Comparison of ENCODE assay signal across 8 cellular contexts in the genomic region with DNA sequence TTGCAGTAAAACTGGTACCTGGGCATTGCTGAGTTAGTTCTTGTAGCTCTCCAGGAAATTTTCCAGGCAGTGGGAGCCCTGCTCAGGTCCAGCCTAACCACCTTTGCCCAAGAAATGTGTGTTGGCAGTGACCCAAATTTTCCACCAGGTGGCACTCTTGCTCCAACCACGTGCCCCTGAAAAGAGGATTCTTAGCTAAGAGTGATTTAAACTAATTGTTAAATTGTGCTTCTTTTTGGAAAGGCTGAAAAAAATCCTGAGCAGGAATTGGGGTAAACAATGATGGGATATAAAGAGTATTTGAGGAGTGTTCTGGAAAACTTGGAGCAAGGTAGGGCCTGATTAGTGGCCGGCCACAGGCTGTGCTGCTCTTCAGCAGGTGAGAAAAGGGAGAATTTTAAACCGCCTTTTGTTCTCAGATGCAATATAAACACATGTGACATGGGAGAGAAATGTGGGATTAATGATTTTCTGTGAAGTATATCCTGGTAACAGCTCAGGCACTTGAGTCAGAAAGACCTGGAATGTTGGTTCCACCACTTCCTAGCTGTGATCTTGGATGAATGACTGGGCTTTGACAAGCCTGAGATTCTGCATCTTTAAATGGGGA.
DNase-seq lines count a peak whose midpoint lies in the region; ATAC-seq and TF ChIP-seq lines count a peak whose summit lies in the region.

No MANE protein-coding gene starts in this region.

- peaks cover 30% of the 10 kb centered on the region in 2 donors for H3K4me1 Mint-ChIP-seq in effector memory CD8-positive, alpha-beta T cell (ENCODE audit: low read depth in 2 of 2)
- peaks cover 31% of the 10 kb centered on the region for H3K4me1 Mint-ChIP-seq in memory B cell

- DNase-seq in D341Med (ENCODE audit: low spot score) (peak; percentile 74), HEK293T (ENCODE audit: extremely low spot score) (peak; percentile 54), NCI-H748 treated with DMSO at 0.1 percent for 48 hours (lab: John Stamatoyannopoulos, UW) (peak; percentile 34), memory B cell (ENCODE audit: low spot score in 2 of 2) (peak; percentile 73 to 78)
- DNase-seq in activated CD8-positive, alpha-beta memory T cell treated with anti-CD3 and anti-CD28 coated beads for 24 hours = peak; percentile 89
- DNase-seq in effector memory CD8-positive, alpha-beta T cell = peak; percentile 63 to 76 (median 72)
- peak; percentile 37 for DNase-seq in stimulated activated CD8-positive, alpha-beta memory T cell treated with anti-CD3 and anti-CD28 coated beads, Interleukin-15, amount 100 ng/mL, for 24 hours (ENCODE audit: low read depth)

- H3K4me3 Mint-ChIP-seq in effector memory CD8-positive, alpha-beta T cell = no peak overlapping the region
- H3K4me3 Mint-ChIP-seq in memory B cell = no peak overlapping the region

- no peaks in the 10 kb centered on the region for H3K27me3 Mint-ChIP-seq in effector memory CD8-positive, alpha-beta T cell
- peaks cover 3% of the 10 kb centered on the region for H3K27me3 Mint-ChIP-seq in memory B cell

- peaks cover 6% of the 10 kb centered on the region for H3K36me3 Mint-ChIP-seq in effector memory CD8-positive, alpha-beta T cell (ENCODE audit: insufficient read depth)
- no peaks in the 10 kb centered on the region for H3K36me3 Mint-ChIP-seq in memory B cell

- no peaks in the 10 kb centered on the region for H3K9me3 Mint-ChIP-seq in effector memory CD8-positive, alpha-beta T cell
- no peaks in the 10 kb centered on the region for H3K9me3 Mint-ChIP-seq in memory B cell

- CTCF ChIA-PET in HEK293T (lab: Yijun Ruan, JAX) = interaction anchor here (0.6 to 2.4 kb wide), 15 partner anchors 13 to 579 kb away, joined by 3 to 21 read pairs (median 5); no protein-coding TSS in a partner anchor

- ATAC-seq in effector memory CD8-positive, alpha-beta T cell (replicated peaks) = peak; percentile 45
- ATAC-seq in memory B cell (ENCODE audit: low read depth) (peak; percentile 69), HG03108 (IDR thresholded peaks at IDR 0.05; ENCODE audit: unreplicated experiment) (no peak)

- POLR2A ChIA-PET in HEK293T (lab: Yijun Ruan, JAX) = no interaction called here

- H3K27ac Mint-ChIP-seq in effector memory CD8-positive, alpha-beta T cell = no peak overlapping the region
- H3K27ac Mint-ChIP-seq in memory B cell = no peak overlapping the region

TF ChIP-seq in HEK293T, 16 proteins besides CTCF, POLR2A, EP300 and RAD21:
- no peak for TF ChIP-seq LEF1 (IDR thresholded peaks at IDR 0.05; ENCODE audit: borderline replicate concordance)
TF ChIP-seq in HEK293T: peak in this region for 0.

Comparison
In these comparisons a context has a peak if more than half of its experiments do, and no peak if none do; other contexts are left out.
1. DNase-seq: peak in every context shown above with its lines; median percentile 89 in activated CD8-positive, alpha-beta memory T cell treated with anti-CD3 and anti-CD28 coated beads for 24 hours; 76 in memory B cell; 74 in D341Med; 72 in effector memory CD8-positive, alpha-beta T cell; 54 in HEK293T; 37 in stimulated activated CD8-positive, alpha-beta memory T cell treated with anti-CD3 and anti-CD28 coated beads, Interleukin-15, amount 100 ng/mL, for 24 hours; 34 in NCI-H748 treated with DMSO at 0.1 percent for 48 hours.